ENCODE assay signal across 14 cellular contexts in the genomic region with DNA sequence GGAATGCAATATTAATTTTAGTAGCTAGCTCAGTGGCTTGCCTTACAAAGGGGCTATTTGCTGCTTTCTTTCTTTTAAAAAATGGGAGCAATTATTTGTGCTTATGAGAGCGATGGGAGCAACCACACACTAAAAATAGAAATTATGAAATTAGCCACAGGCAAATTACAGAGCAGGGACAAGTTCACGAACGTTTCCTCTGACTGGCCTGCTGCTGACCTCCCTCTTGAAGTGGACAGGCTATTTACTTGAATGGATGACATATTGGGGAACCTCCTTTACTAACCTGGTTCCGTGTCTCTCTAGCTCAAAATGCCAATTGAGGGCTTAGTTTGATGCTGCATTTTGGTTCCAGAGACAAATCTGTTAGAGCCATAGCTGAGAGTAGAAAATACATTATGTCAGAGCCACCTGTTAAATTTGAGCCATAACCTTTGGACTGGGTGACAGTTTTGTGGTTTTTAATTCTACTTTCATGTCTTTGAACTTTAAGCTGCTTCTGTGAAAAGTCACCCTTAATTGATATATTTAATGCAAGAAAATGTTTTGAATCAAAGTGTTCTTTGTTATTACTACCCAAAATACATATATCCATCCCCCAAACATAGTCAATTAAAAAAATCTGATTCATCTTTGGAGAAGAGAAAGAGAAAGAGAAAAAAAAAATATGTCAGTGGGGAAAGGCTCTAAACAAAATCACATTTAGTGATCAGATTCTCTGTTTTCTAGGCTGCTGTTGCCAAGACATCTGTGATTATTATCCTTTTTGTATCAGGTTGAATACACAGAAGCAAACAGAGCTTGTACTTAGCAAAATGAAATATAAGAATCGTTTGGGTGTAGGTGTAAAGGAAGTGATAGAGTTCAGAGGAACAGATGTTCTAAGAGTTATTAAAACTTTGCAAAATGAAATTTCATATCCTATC.
A peak's percentile ranks its signal among the peaks of the same experiment; 100 is the strongest.
DNase-seq lines count a peak whose midpoint lies in the region; ATAC-seq and TF ChIP-seq lines count a peak whose summit lies in the region.
"Had no signal": no experiment of that assay in that cellular context is flagged by ENCODE, and none has a peak within 500 bp of the region (broad histone marks: within the 10 kb centered on the region; RNA-seq: fewer than 3 reads in every experiment).

No MANE protein-coding gene starts in this region.

- H3K9ac ChIP-seq in OCI-LY1 (ENCODE audit: low read length) = no peak overlapping the region

- peaks cover 9% of the 10 kb centered on the region for H3K27me3 Mint-ChIP-seq in GM23338 (ENCODE audit: insufficient read depth, low read depth, poor library complexity)
- H3K27me3 Mint-ChIP-seq: activated naive CD8-positive, alpha-beta T cell had no signal

- H4K20me1 ChIP-seq in OCI-LY1 (ENCODE audit: insufficient read depth, low read length) (no peaks in the 10 kb centered on the region), GM23338 (replicated peaks; ENCODE audit: insufficient read depth) (no peaks in the 10 kb centered on the region; the same call in 1 of the 2 replicates)

- H3K9me2 ChIP-seq in OCI-LY1 (ENCODE audit: low read depth, low read length) (no peaks in the 10 kb centered on the region), GM23338 (ENCODE audit: insufficient read depth) (no peaks in the 10 kb centered on the region)

- H3K27me3 ChIP-seq in OCI-LY1 (ENCODE audit: insufficient read depth, low read length) = no peaks in the 10 kb centered on the region
- H3K27me3 ChIP-seq in GM23338 (ENCODE audit: insufficient read depth) = peaks cover 26% of the 10 kb centered on the region
- H3K27me3 ChIP-seq: SJSA1 had no signal

- H3K4me3 Mint-ChIP-seq in GM23338 = no peak overlapping the region
- H3K4me3 Mint-ChIP-seq: activated naive CD8-positive, alpha-beta T cell had no signal

- H3K36me3 ChIP-seq in OCI-LY1 (ENCODE audit: insufficient read depth, low read length) (no peaks in the 10 kb centered on the region), GM23338 (ENCODE audit: insufficient read depth) (no peaks in the 10 kb centered on the region)
- H3K36me3 ChIP-seq: left ventricle myocardium inferior, SJSA1 had no signal

- H3K9me3 Mint-ChIP-seq in GM23338 = no peaks in the 10 kb centered on the region

- H3K4me2 ChIP-seq in OCI-LY1 (ENCODE audit: low read length) (no peak overlapping the region), GM23338 (no peak overlapping the region)

- TF ChIP-seq CTCF in OCI-LY1 (IDR thresholded peaks at IDR 0.05; ENCODE audit: low read length) (no peak), GM23338 (conservative IDR thresholded peaks at IDR 0.05; ENCODE audit: low read depth in 2 of 2) (no peak)

- peak overlapping the region; percentile 49 for H3K27ac ChIP-seq in OCI-LY1 (ENCODE audit: low read depth, low read length, poor library complexity, severe bottlenecking)
- H3K27ac ChIP-seq in GM23338 (ENCODE audit: low read depth) = no peak overlapping the region
- H3K27ac ChIP-seq: left ventricle myocardium inferior, SJSA1 had no signal

- H3K4me3 ChIP-seq in OCI-LY1 (ENCODE audit: low read depth, low read length, poor library complexity, severe bottlenecking) (no peak overlapping the region), GM23338 (no peak overlapping the region)
- H3K4me3 ChIP-seq: left ventricle myocardium inferior, SJSA1 had no signal

- H2AFZ ChIP-seq in OCI-LY1 (ENCODE audit: low read length) = no peak overlapping the region
- H2AFZ ChIP-seq in GM23338 = no peak overlapping the region

- H3F3A ChIP-seq in OCI-LY1 (ENCODE audit: insufficient read depth, low read length) (no peaks in the 10 kb centered on the region), GM23338 (replicated peaks; ENCODE audit: low read depth) (no peaks in the 10 kb centered on the region)

- H3K4me1 ChIP-seq in OCI-LY1 (ENCODE audit: insufficient read depth, low read length, severe bottlenecking) (peaks cover 5% of the 10 kb centered on the region), GM23338 (ENCODE audit: insufficient read depth) (peaks cover 18% of the 10 kb centered on the region)
- H3K4me1 ChIP-seq: left ventricle myocardium inferior, SJSA1 had no signal

- H3K4me1 Mint-ChIP-seq in GM23338 = peaks cover 13% of the 10 kb centered on the region; the same call in 2 of the 3 replicates

- H3K36me3 Mint-ChIP-seq in GM23338 (ENCODE audit: low read depth) = no peaks in the 10 kb centered on the region
- H3K36me3 Mint-ChIP-seq: activated naive CD8-positive, alpha-beta T cell had no signal

- peak; percentile 45 for DNase-seq in DMS114 treated with DMSO at 0.1 percent for 48 hours (lab: John Stamatoyannopoulos, UW; ENCODE audit: unreplicated experiment)
- DNase-seq in GM23338 (ENCODE audit: low spot score) = no peak
- DNase-seq in hippocampal formation (lab: John Stamatoyannopoulos, UW) = no peak
- DNase-seq in SK-N-DZ (ENCODE audit: low spot score) = no peak
- no peak for DNase-seq in H4 (ENCODE audit: low spot score)
- DNase-seq: activated CD4-positive, alpha-beta T cell treated with anti-CD3 and anti-CD28 coated beads, Interleukin-2, amount 50 U/mL, for 1 hour; cortex of kidney; GF-D8; left ventricle myocardium inferior had no signal

- H3K79me2 ChIP-seq in OCI-LY1 (ENCODE audit: insufficient read depth, low read length) (no peaks in the 10 kb centered on the region), GM23338 (replicated peaks; ENCODE audit: insufficient read depth) (no peaks in the 10 kb centered on the region)

- no peak overlapping the region for H3K27ac Mint-ChIP-seq in GM23338
- H3K27ac Mint-ChIP-seq: activated naive CD8-positive, alpha-beta T cell had no signal

- peak; percentile 64 for ATAC-seq in GM19025 (IDR thresholded peaks at IDR 0.05; ENCODE audit: low read depth, unreplicated experiment)
- peak; percentile 51 for ATAC-seq in HG03025 (IDR thresholded peaks at IDR 0.05; ENCODE audit: low FRiP score, unreplicated experiment)
- ATAC-seq in GM23338 = no peak

- H3K9me3 ChIP-seq in OCI-LY1 (ENCODE audit: low read length) = no peaks in the 10 kb centered on the region
- H3K9me3 ChIP-seq: left ventricle myocardium inferior, SJSA1 had no signal

TF ChIP-seq in GM23338, 12 proteins besides CTCF, POLR2A, EP300 and RAD21:
- TF ChIP-seq ZNF114 (CRISPR knock-in tag; IDR thresholded peaks at IDR 0.05) (no peak), EZH2 (IDR thresholded peaks at IDR 0.05; ENCODE audit: low read depth, unreplicated experiment) (no peak)
TF ChIP-seq in GM23338: peak in this region for 0.
